8 cellular contexts compared by ENCODE assay signal in genomic region chr15:23039151-23039916, GRCh38. TPM values are rescaled to one million over a fixed set of nuclear protein-coding genes. Genes with fewer than 3 reads are reported as not detected.
DNase-seq lines count a peak whose midpoint lies in the region; ATAC-seq and TF ChIP-seq lines count a peak whose summit lies in the region.

Gene TUBGCP5 (minus strand): TSS chr15:23039569. CDS start chr15:23039543, 26 bp downstream.

- peak within 1 kb of the TSS; percentile 94 for H2AFZ ChIP-seq in DND-41 (ENCODE audit: low read depth, low read length)

- TF ChIP-seq EP300 in esophagus muscularis mucosa (IDR thresholded peaks at IDR 0.05) = no peak

- H3K4me1 ChIP-seq in DND-41 (ENCODE audit: insufficient read depth, low read length) (peaks cover 29% of the 10 kb centered on the region), esophagus muscularis mucosa (peaks cover 12 to 27% (median 22%) of the 10 kb centered on the region in 4 donors), muscle layer of duodenum (ENCODE audit: control insufficient read depth in 1 of 2, insufficient read depth in 2 of 2, low read length in 2 of 2) (peaks cover 0 to 8% of the 10 kb centered on the region in 2 donors)

- peak within 1 kb of the TSS; percentile 92 for H3K27ac ChIP-seq in DND-41 (ENCODE audit: low read length)
- H3K27ac ChIP-seq in esophagus muscularis mucosa (replicated peaks in 1 of 4) = peak within 1 kb of the TSS; percentile 79 to 92 (median 88)
- peak within 1 kb of the TSS; percentile 20 for H3K27ac ChIP-seq in muscle layer of duodenum (ENCODE audit: low read length)

- peaks cover 31% of the 10 kb centered on the region for H3K4me1 Mint-ChIP-seq in activated T-cell treated with anti-CD3 and anti-CD28 coated beads, Interleukin-2, amount 50 U/mL, for 24 hours (ENCODE audit: low read depth)

- no peaks in the 10 kb centered on the region for H3K9me3 Mint-ChIP-seq in activated T-cell treated with anti-CD3 and anti-CD28 coated beads, Interleukin-2, amount 50 U/mL, for 24 hours

- peak within 1 kb of the TSS; percentile 90 for H3K4me3 Mint-ChIP-seq in activated T-cell treated with anti-CD3 and anti-CD28 coated beads, Interleukin-2, amount 50 U/mL, for 24 hours

- peaks cover 26% of the 10 kb centered on the region for H3K79me2 ChIP-seq in DND-41 (ENCODE audit: insufficient read depth, low read length)

- 0 out of 2 replicates have a peak, but pooled peaks cover 4% of the 10 kb centered on the region for H4K20me1 ChIP-seq in DND-41 (ENCODE audit: insufficient read depth, low read length)

- peak within 1 kb of the TSS; percentile 34 to 83 for H3K4me3 ChIP-seq in DND-41 (ENCODE audit: low read depth in 1 of 2, low read length in 2 of 2)
- H3K4me3 ChIP-seq in esophagus muscularis mucosa = peak within 1 kb of the TSS; percentile 75 to 96 (median 82)
- H3K4me3 ChIP-seq in muscle layer of duodenum (ENCODE audit: low read depth in 1 of 2, low read length in 2 of 2) = peak within 1 kb of the TSS; percentile 84 to 87

- ATAC-seq in DND-41 (ENCODE audit: insufficient read depth, low read depth) (peak; percentile 93), GM21737 (IDR thresholded peaks at IDR 0.05; ENCODE audit: unreplicated experiment) (peak; percentile 92)

- peak; percentile 97 for DNase-seq in DND-41
- peak; percentile 94 for DNase-seq in KG1 (lab: John Stamatoyannopoulos, UW)
- DNase-seq in activated T-cell treated with anti-CD3 and anti-CD28 coated beads, Interleukin-2, amount 50 U/mL, for 24 hours = peak; percentile 98
- DNase-seq in esophagus muscularis mucosa (ENCODE audit: extremely low spot score) = peak; percentile 98
- DNase-seq in stimulated activated CD8-positive, alpha-beta memory T cell treated with anti-CD3 and anti-CD28 coated beads, Interleukin-7, amount 100 ng/mL, for 24 hours (ENCODE audit: low read depth) = peak; percentile 95

- H3K27me3 Mint-ChIP-seq in activated T-cell treated with anti-CD3 and anti-CD28 coated beads, Interleukin-2, amount 50 U/mL, for 24 hours = no peaks in the 10 kb centered on the region

- peak within 1 kb of the TSS; percentile 88 for H3K9ac ChIP-seq in DND-41 (ENCODE audit: low read depth, low read length)

- no peaks in the 10 kb centered on the region for H3K9me3 ChIP-seq in DND-41 (ENCODE audit: insufficient read depth, low read length, severe bottlenecking)
- no peaks in the 10 kb centered on the region for H3K9me3 ChIP-seq in esophagus muscularis mucosa
- H3K9me3 ChIP-seq in muscle layer of duodenum (ENCODE audit: control insufficient read depth in 1 of 2, low read length in 2 of 2) = no peaks in the 10 kb centered on the region

- peak within 1 kb of the TSS; percentile 99 for H3K4me2 ChIP-seq in DND-41 (ENCODE audit: insufficient read depth, low read length)

- H3K36me3 Mint-ChIP-seq in activated T-cell treated with anti-CD3 and anti-CD28 coated beads, Interleukin-2, amount 50 U/mL, for 24 hours (ENCODE audit: low read depth) = peaks cover 26% of the 10 kb centered on the region

- intact Hi-C loops in esophagus muscularis mucosa (cut with DNase I) = loop anchor here (5.0 kb wide), 1 partner anchor 428 kb away; no protein-coding TSS in a partner anchor

- H3K27ac Mint-ChIP-seq in activated T-cell treated with anti-CD3 and anti-CD28 coated beads, Interleukin-2, amount 50 U/mL, for 24 hours = peak within 1 kb of the TSS; percentile 92

- peak; percentile 61 for TF ChIP-seq POLR2A in esophagus muscularis mucosa (IDR thresholded peaks at IDR 0.05; ENCODE audit: low read depth)

- 2% methylated on average over 10 of the region's 92 CpGs for WGBS in esophagus muscularis mucosa

- H3K36me3 ChIP-seq in DND-41 (ENCODE audit: insufficient read depth, low read length) (peaks cover 22% of the 10 kb centered on the region), esophagus muscularis mucosa (peaks cover 5 to 24% (median 16%) of the 10 kb centered on the region in 4 donors), muscle layer of duodenum (ENCODE audit: control insufficient read depth in 1 of 2, insufficient read depth in 2 of 2, low read length in 2 of 2) (peaks cover 4 to 9% of the 10 kb centered on the region in 2 donors)

- TF ChIP-seq CTCF in DND-41 (IDR thresholded peaks at IDR 0.05; ENCODE audit: borderline replicate concordance, extremely low read depth, low read length, poor library complexity, severe bottlenecking) (peak; percentile 51), esophagus muscularis mucosa (IDR thresholded peaks at IDR 0.05) (peak; percentile 39 to 68 (median 55))

- no peaks in the 10 kb centered on the region for H3K27me3 ChIP-seq in DND-41 (ENCODE audit: insufficient read depth, low read length, poor library complexity)
- no peaks in the 10 kb centered on the region for H3K27me3 ChIP-seq in esophagus muscularis mucosa
- H3K27me3 ChIP-seq in muscle layer of duodenum (ENCODE audit: low read depth, low read length) = no peaks in the 10 kb centered on the region

TF ChIP-seq in PFSK-1, 5 proteins besides CTCF, POLR2A, EP300 and RAD21:
- TF ChIP-seq TAF1 (IDR thresholded peaks at IDR 0.05; ENCODE audit: borderline replicate concordance, insufficient read depth, low read length) = peak; percentile 85; the same call in 1 of the 2 replicates
- TF ChIP-seq FOXP2 (optimal IDR thresholded peaks at IDR 0.05; ENCODE audit: borderline replicate concordance, extremely low read depth, extremely low read length, insufficient read depth) = peak; percentile 42
- peak; percentile 96 for TF ChIP-seq POLR2AphosphoS5 (IDR thresholded peaks at IDR 0.05; ENCODE audit: low read depth, low read length)
- TF ChIP-seq, protein P1, sequence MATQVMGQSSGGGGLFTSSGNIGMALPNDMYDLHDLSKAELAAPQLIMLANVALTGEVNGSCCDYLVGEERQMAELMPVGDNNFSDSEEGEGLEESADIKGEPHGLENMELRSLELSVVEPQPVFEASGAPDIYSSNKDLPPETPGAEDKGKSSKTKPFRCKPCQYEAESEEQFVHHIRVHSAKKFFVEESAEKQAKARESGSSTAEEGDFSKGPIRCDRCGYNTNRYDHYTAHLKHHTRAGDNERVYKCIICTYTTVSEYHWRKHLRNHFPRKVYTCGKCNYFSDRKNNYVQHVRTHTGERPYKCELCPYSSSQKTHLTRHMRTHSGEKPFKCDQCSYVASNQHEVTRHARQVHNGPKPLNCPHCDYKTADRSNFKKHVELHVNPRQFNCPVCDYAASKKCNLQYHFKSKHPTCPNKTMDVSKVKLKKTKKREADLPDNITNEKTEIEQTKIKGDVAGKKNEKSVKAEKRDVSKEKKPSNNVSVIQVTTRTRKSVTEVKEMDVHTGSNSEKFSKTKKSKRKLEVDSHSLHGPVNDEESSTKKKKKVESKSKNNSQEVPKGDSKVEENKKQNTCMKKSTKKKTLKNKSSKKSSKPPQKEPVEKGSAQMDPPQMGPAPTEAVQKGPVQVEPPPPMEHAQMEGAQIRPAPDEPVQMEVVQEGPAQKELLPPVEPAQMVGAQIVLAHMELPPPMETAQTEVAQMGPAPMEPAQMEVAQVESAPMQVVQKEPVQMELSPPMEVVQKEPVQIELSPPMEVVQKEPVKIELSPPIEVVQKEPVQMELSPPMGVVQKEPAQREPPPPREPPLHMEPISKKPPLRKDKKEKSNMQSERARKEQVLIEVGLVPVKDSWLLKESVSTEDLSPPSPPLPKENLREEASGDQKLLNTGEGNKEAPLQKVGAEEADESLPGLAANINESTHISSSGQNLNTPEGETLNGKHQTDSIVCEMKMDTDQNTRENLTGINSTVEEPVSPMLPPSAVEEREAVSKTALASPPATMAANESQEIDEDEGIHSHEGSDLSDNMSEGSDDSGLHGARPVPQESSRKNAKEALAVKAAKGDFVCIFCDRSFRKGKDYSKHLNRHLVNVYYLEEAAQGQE (IDR thresholded peaks at IDR 0.05; ENCODE audit: insufficient read depth in 1 of 2, low read depth in 2 of 2, low read length in 2 of 2) = peak; percentile 43 to 58; a peak in 1 of 4 replicates
- TF ChIP-seq SIN3A (IDR thresholded peaks at IDR 0.05; ENCODE audit: borderline replicate concordance, insufficient read depth, low read length) = peak; percentile 96; the same call in 1 of the 2 replicates

RNA-seq across cellular contexts. Expression of gene TUBGCP5, which starts in this region (rescaled TPM):
- 7.7 TPM for polyA plus RNA-seq in PFSK-1 (2012; ENCODE audit: insufficient read length, low read depth)
- total RNA-seq in esophagus muscularis mucosa = 10 to 100 TPM in 3 of 4 donors, 1 to 10 TPM in 1; 8.1 to 18.3 (median 14.1) TPM

Comparison
In these comparisons a context has a peak if more than half of its experiments do, and no peak if none do; other contexts are left out.
1. Peak in every context shown above with its lines: DNase-seq, ATAC-seq, H3K4me3 ChIP-seq and H3K27ac ChIP-seq.
2. H3K27ac ChIP-seq: peak in every context shown above with its lines; median percentile 92 in DND-41; 88 in esophagus muscularis mucosa; 20 in muscle layer of duodenum.